Comparison of ENCODE assay signal across 10 cellular contexts in genomic region chr13:45623516-45624090, GRCh38. TPM values are rescaled to one million over a fixed set of nuclear protein-coding genes. Genes with fewer than 3 reads are reported as not detected.
DNase-seq lines count a peak whose midpoint lies in the region; ATAC-seq, FAIRE-seq and TF ChIP-seq lines count a peak whose summit lies in the region.
"Had no signal": no experiment of that assay in that cellular context is flagged by ENCODE, and none has a peak within 500 bp of the region (broad histone marks: within the 10 kb centered on the region; RNA-seq: fewer than 3 reads in every experiment).

No MANE protein-coding gene starts in this region.

- H3K9ac ChIP-seq in H1 (replicated peaks in 1 of 4; ENCODE audit: extremely low read depth in 1 of 4, low read depth in 3 of 4, low read length in 3 of 4) (no peak overlapping the region), smooth muscle cell (ENCODE audit: low read depth) (no peak overlapping the region)

- no peak overlapping the region for H4K91ac ChIP-seq in H1 (replicated peaks; ENCODE audit: insufficient read length, low read length)

- H3K27me3 ChIP-seq in H1 (replicated peaks in 1 of 4; ENCODE audit: control insufficient read depth in 3 of 4, extremely low read depth in 1 of 4, insufficient read depth in 3 of 4, low read length in 3 of 4) (no peaks in the 10 kb centered on the region), smooth muscle cell (ENCODE audit: low read depth) (peaks cover 54% of the 10 kb centered on the region), gastroesophageal sphincter (peaks cover 35% of the 10 kb centered on the region)

- peak; percentile 71 to 72 for TF ChIP-seq RAD21 in H1 (IDR thresholded peaks at IDR 0.05 in 1 of 2, conservative IDR thresholded peaks at IDR 0.05 in 1 of 2; ENCODE audit: low read depth in 2 of 2, low read length in 2 of 2)

- no peak overlapping the region for H4K8ac ChIP-seq in H1 (ENCODE audit: extremely low read depth, insufficient read depth, low read length)

- H2BK15ac ChIP-seq in H1 (ENCODE audit: low read length) = no peak overlapping the region

- no peaks in the 10 kb centered on the region; the same call in 1 of the 2 replicates for H3K23me2 ChIP-seq in H1 (ENCODE audit: low read depth, low read length)

- H3K4me3 ChIP-seq in H1 (ENCODE audit: extremely low read depth in 1 of 4, insufficient read depth in 2 of 4, low read depth in 3 of 4, low read length in 4 of 4) (no peak overlapping the region), smooth muscle cell (no peak overlapping the region), gastroesophageal sphincter (no peak overlapping the region)
- H3K4me3 ChIP-seq: thoracic aorta had no signal

- no peaks in the 10 kb centered on the region for H3F3A ChIP-seq in smooth muscle cell (ENCODE audit: low read depth)

- H2AFZ ChIP-seq in H1 (ENCODE audit: low read length) = no peak overlapping the region
- no peak overlapping the region for H2AFZ ChIP-seq in smooth muscle cell (ENCODE audit: low read depth)

- no peak overlapping the region for H2BK20ac ChIP-seq in H1 (ENCODE audit: low read length)

- WGBS in H1 (ENCODE audit: extremely low coverage in 1 of 2, insufficient coverage in 1 of 2, insufficient read length in 1 of 2, insufficient replicate concordance in 2 of 2, low coverage in 1 of 2, low lambda C conversion rate in 2 of 2, missing lambda C conversion rate in 1 of 2), 2 experiments = 44% methylated on average over 5 of the region's 5 CpGs; no CpG with 5 or more reads in 1 of the 2 experiments
- WGBS in smooth muscle cell (ENCODE audit: low lambda C conversion rate) = 42% methylated on average over 5 of the region's 5 CpGs
- whole genome bisulfite sequencing in gastroesophageal sphincter (ENCODE audit: low coverage in 1 of 2), 2 donors = 34 to 46% methylated on average over 5 of the region's 5 CpGs

- peak; percentile 81 for FAIRE-seq in H1 (lab: Jason Lieb, UNC)

- H3K14ac ChIP-seq in H1 (ENCODE audit: insufficient read length) = no peak overlapping the region

- peak; percentile 2 for DNase-seq in SKM-1 treated with dmso at 0.1 percent for 144 hours (lab: John Stamatoyannopoulos, UW; ENCODE audit: unreplicated experiment)
- no peak for DNase-seq in SKM-1 (lab: John Stamatoyannopoulos, UW; ENCODE audit: unreplicated experiment)
- DNase-seq in NAMALWA (ENCODE audit: low spot score) = peak; percentile 35
- DNase-seq in H1 (ENCODE audit: low read depth in 1 of 2, low spot score in 2 of 2) = no peak
- no peak for DNase-seq in smooth muscle cell (lab: John Stamatoyannopoulos, UW; ENCODE audit: unreplicated experiment)
- no peak for DNase-seq in nucleus accumbens (lab: John Stamatoyannopoulos, UW)
- DNase-seq: left ventricle myocardium superior had no signal

- H3K9me3 ChIP-seq in H1 (ENCODE audit: insufficient read depth in 2 of 2, low read depth in 1 of 2, low read length in 1 of 2) (no peaks in the 10 kb centered on the region), smooth muscle cell (replicated peaks; ENCODE audit: low read depth) (no peaks in the 10 kb centered on the region), gastroesophageal sphincter (no peaks in the 10 kb centered on the region)
- H3K9me3 ChIP-seq: thoracic aorta had no signal

- H4K20me1 ChIP-seq in H1 (replicated peaks in 1 of 2; ENCODE audit: control insufficient read depth in 1 of 2, insufficient read depth in 2 of 2, low read length in 2 of 2) (no peaks in the 10 kb centered on the region), smooth muscle cell (ENCODE audit: low read depth) (no peaks in the 10 kb centered on the region)

- no peak overlapping the region for H3K23ac ChIP-seq in H1 (ENCODE audit: insufficient read length)

- CTCF ChIA-PET in H1 (lab: Charles Lee; ENCODE audit: partially characterized antibody) = interaction anchor here (0.7 to 12.5 kb wide), 41 partner anchors 8 to 486 kb away, joined by 3 to 170 read pairs (median 4); partner anchors contain the start of genes CBY2 and ERICH6B

- H3K27ac ChIP-seq in H1 (ENCODE audit: low read depth, low read length) (no peak overlapping the region), smooth muscle cell (ENCODE audit: low read depth) (no peak overlapping the region), gastroesophageal sphincter (no peak overlapping the region)
- H3K27ac ChIP-seq: thoracic aorta had no signal

- TF ChIP-seq POLR2A in H1 (IDR thresholded peaks at IDR 0.05; ENCODE audit: control extremely low read depth in 1 of 2, low read depth in 2 of 2, low read length in 2 of 2) (no peak), gastroesophageal sphincter (IDR thresholded peaks at IDR 0.05) (no peak)

- H3K4me2 ChIP-seq in H1 (ENCODE audit: insufficient read depth in 1 of 2, low read depth in 2 of 2, low read length in 2 of 2) = no peak overlapping the region
- no peak overlapping the region for H3K4me2 ChIP-seq in smooth muscle cell

- TF ChIP-seq CTCF in H1 (IDR thresholded peaks at IDR 0.05; ENCODE audit: control extremely low read depth in 1 of 3, insufficient read depth in 1 of 3, low read depth in 1 of 3, low read length in 3 of 3) (peak; percentile 6 to 60 (median 58)), smooth muscle cell (IDR thresholded peaks at IDR 0.05; ENCODE audit: borderline replicate concordance, insufficient read depth, poor library complexity, severe bottlenecking) (peak; percentile 55), gastroesophageal sphincter (IDR thresholded peaks at IDR 0.05) (peak in 2 of 4 experiments; percentile 24)

- no peak overlapping the region for H3K4ac ChIP-seq in H1 (replicated peaks; ENCODE audit: insufficient read length, low read depth, low read length)

- no peak overlapping the region for H2BK120ac ChIP-seq in H1 (replicated peaks; ENCODE audit: low read depth, low read length)

- H3K18ac ChIP-seq in H1 (ENCODE audit: extremely low read depth, low read length) = no peak overlapping the region

- H4K5ac ChIP-seq in H1 (ENCODE audit: insufficient read length, low read depth, low read length) = no peak overlapping the region

- H3K36me3 ChIP-seq in H1 (ENCODE audit: control insufficient read depth in 2 of 4, insufficient read depth in 4 of 4, low read length in 3 of 4) = no peaks in the 10 kb centered on the region
- no peaks in the 10 kb centered on the region for H3K36me3 ChIP-seq in smooth muscle cell (ENCODE audit: low read depth)
- H3K36me3 ChIP-seq in gastroesophageal sphincter = no peaks in the 10 kb centered on the region
- H3K36me3 ChIP-seq: thoracic aorta had no signal

- POLR2A ChIA-PET in H1 (lab: Charles Lee; ENCODE audit: partially characterized antibody) = no interaction called here

- H2AK5ac ChIP-seq in H1 (ENCODE audit: low read depth, low read length) = no peak overlapping the region

- ATAC-seq in gastroesophageal sphincter (no peak), HG03159 (IDR thresholded peaks at IDR 0.05; ENCODE audit: unreplicated experiment) (no peak)
- ATAC-seq: left ventricle myocardium superior had no signal

- TF ChIP-seq EP300 in H1 (IDR thresholded peaks at IDR 0.05; ENCODE audit: borderline replicate concordance in 1 of 2, low read depth in 2 of 2, low read length in 2 of 2) (no peak), gastroesophageal sphincter (IDR thresholded peaks at IDR 0.05) (no peak)

- H3K79me2 ChIP-seq in H1 (ENCODE audit: control insufficient read depth in 1 of 2, insufficient read depth in 2 of 2, low read length in 2 of 2) (no peaks in the 10 kb centered on the region), smooth muscle cell (ENCODE audit: low read depth) (no peaks in the 10 kb centered on the region)

- no peak overlapping the region for H2BK12ac ChIP-seq in H1 (ENCODE audit: low read depth, low read length)

- no peak overlapping the region for H3K56ac ChIP-seq in H1 (replicated peaks; ENCODE audit: insufficient read length, low read depth, low read length)

- peaks cover 0 to 15% (median 9%) of the 10 kb centered on the region in 4 experiments; a peak in 5 of 7 replicates for H3K4me1 ChIP-seq in H1 (replicated peaks in 1 of 4; ENCODE audit: control insufficient read depth in 3 of 4, insufficient read depth in 4 of 4, low read length in 3 of 4)
- no peaks in the 10 kb centered on the region for H3K4me1 ChIP-seq in smooth muscle cell (ENCODE audit: low read depth)
- no peaks in the 10 kb centered on the region for H3K4me1 ChIP-seq in gastroesophageal sphincter

- H2BK5ac ChIP-seq in H1 (ENCODE audit: low read depth, low read length) = no peak overlapping the region

- no peaks in the 10 kb centered on the region for H3K79me1 ChIP-seq in H1 (ENCODE audit: low read depth, low read length)

TF ChIP-seq in H1, 55 proteins besides CTCF, POLR2A, EP300 and RAD21 (continues in another document):
- TF ChIP-seq JUND (IDR thresholded peaks at IDR 0.05; ENCODE audit: low read length) (no peak), PHF8 (conservative IDR thresholded peaks at IDR 0.05; ENCODE audit: low read depth, low read length) (no peak), CBX8 (IDR thresholded peaks at IDR 0.05; ENCODE audit: borderline replicate concordance, low read depth, low read length) (no peak), ZNF274 (IDR thresholded peaks at IDR 0.05; ENCODE audit: borderline replicate concordance, extremely low read depth, low read length) (no peak), GABPA (IDR thresholded peaks at IDR 0.05; ENCODE audit: borderline replicate concordance, insufficient read depth, low read length) (no peak), RBBP5 (IDR thresholded peaks at IDR 0.05; ENCODE audit: borderline replicate concordance, low read depth, low read length) (no peak), JUN (IDR thresholded peaks at IDR 0.05; ENCODE audit: low read depth, low read length) (no peak), CHD1 (IDR thresholded peaks at IDR 0.05; ENCODE audit: low read depth, low read length) (no peak), SIN3A (conservative IDR thresholded peaks at IDR 0.05 in 1 of 2, IDR thresholded peaks at IDR 0.05 in 1 of 2; ENCODE audit: low read depth in 1 of 2, low read length in 2 of 2) (no peak), HDAC6 (IDR thresholded peaks at IDR 0.05; ENCODE audit: low read depth, low read length) (no peak), BACH1 (IDR thresholded peaks at IDR 0.05; ENCODE audit: low read length) (no peak), EZH2 (IDR thresholded peaks at IDR 0.05; ENCODE audit: low read depth, low read length, severe bottlenecking) (no peak), SRF (IDR thresholded peaks at IDR 0.05; ENCODE audit: low read depth, low read length) (no peak)

RNA-seq across cellular contexts. Expression of gene ERICH6B, which starts 8.1 kb away (rescaled TPM):
- not detected in 2 replicates for total RNA-seq in H1 (2021; fragmentation: NEBNext Ultra II Directional; extraction: Animal tissue kit (Norgen Biotek cat#: 25700))
- polyA plus RNA-seq in H1 (2011; rRNA removed) (not detected in 2 replicates), smooth muscle cell (0.33 and 1.1 TPM in 2 replicates)
- not detected for polyA plus RNA-seq in H1 (2011; cell fraction: cytosol; rRNA removed)
- polyA plus RNA-seq in H1 (2011; cell fraction: nucleus; rRNA removed) = not detected
- polyA plus RNA-seq in H1 (2012, experiment 1 of 2) = 0.57 to 0.94 TPM (median 0.69 TPM) in 4 replicates
- polyA plus RNA-seq in H1 (2012, experiment 2 of 2) = not detected
- not detected for polyA plus RNA-seq in H1 (2013, experiment 1 of 2)
- not detected for polyA plus RNA-seq in H1 (2013, experiment 2 of 2)
- not detected in 2 replicates for polyA minus RNA-seq in H1 (2011; rRNA and poly(A)+ RNA removed)
- not detected for polyA minus RNA-seq in H1 (2011; cell fraction: cytosol; rRNA and poly(A)+ RNA removed)
- polyA minus RNA-seq in H1 (2011; cell fraction: nucleus; rRNA and poly(A)+ RNA removed) = not detected
- total RNA-seq in smooth muscle cell (not detected in 2 replicates), gastroesophageal sphincter (not detected)
- total RNA-seq: left ventricle myocardium superior, thoracic aorta had no signal

Comparison
In these comparisons a context has a peak if more than half of its experiments do, and no peak if none do; other contexts are left out.
1. DNase-seq: peak in SKM-1 treated with dmso at 0.1 percent for 144 hours (single experiment) and NAMALWA (single experiment); none in SKM-1 (single experiment), H1 (0 of 2), smooth muscle cell (single experiment) and nucleus accumbens (0 of 56).